Comparison of ENCODE assay signal across 1 cellular context in genomic region chr2:50650398-50650810, GRCh38.
TF ChIP-seq lines count a peak whose summit lies in the region.

No MANE protein-coding gene starts in this region.

TF ChIP-seq in H1, 55 proteins besides CTCF, POLR2A, EP300 and RAD21 (continued from another document):
- no peak for TF ChIP-seq CHD7 (IDR thresholded peaks at IDR 0.05; ENCODE audit: insufficient replicate concordance, low read length)
